9 cellular contexts compared by ENCODE assay signal in the genomic region with DNA sequence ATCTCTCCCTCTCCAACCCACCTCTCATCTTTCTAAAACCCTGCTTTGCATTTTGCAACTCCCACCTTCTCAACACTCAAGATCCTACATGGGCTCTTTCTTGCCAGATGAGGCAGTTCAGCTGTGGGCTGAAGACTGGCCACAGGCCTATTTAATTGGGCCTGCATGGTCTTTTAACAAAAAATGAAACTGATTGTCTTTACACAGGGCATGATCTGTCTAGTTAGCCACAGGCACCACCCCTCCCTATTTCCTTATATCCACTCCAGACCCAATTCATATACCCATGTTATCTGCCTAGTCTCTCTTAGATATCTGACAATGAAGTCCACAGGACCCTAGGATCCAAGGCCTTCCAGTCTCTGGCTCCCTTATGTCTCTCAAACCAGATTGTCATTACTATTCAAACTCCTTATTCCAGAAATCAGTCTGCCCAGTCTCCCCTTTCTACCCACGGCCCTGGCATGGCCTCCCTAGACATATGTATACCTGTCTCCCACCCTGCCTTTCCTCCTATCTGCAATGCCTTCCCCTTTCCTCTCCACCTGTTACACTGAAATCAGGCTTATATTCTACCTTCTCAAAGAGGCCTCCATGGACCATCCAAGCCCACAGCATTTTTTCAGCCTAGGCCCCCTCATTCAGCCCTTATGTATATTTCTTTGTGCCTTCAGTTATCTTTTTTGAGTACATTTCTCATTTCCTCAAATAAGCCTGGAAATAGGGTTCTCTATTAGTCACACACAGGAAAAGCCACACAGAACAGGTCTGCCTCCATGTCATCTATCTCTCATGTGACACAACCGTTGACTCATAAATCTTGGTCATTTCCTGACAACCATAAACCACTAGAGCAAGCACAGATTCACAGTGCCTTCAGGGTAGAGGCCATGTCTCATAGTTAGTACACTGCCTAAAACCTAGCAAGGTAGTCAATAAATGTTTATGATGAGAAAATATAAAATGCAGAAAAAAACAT. TPM values are rescaled to one million over a fixed set of nuclear protein-coding genes. Genes with fewer than 3 reads are reported as not detected.
DNase-seq lines count a peak whose midpoint lies in the region; ATAC-seq, FAIRE-seq and TF ChIP-seq lines count a peak whose summit lies in the region.
"Had no signal": no experiment of that assay in that cellular context is flagged by ENCODE, and none has a peak within 500 bp of the region (broad histone marks: within the 10 kb centered on the region; RNA-seq: fewer than 3 reads in every experiment).

No MANE protein-coding gene starts in this region.

- H3K4me1 Mint-ChIP-seq in CD4-positive, CD25-positive, alpha-beta regulatory T cell: peaks cover 11 to 27% (median 21%) of the 10 kb centered on the region in 4 donors
- H3K4me1 Mint-ChIP-seq in effector memory CD8-positive, alpha-beta T cell (ENCODE audit: low read depth in 2 of 2): peaks cover 22 to 23% of the 10 kb centered on the region in 2 donors

- H3K36me3 Mint-ChIP-seq in CD4-positive, CD25-positive, alpha-beta regulatory T cell: no peaks in the 10 kb centered on the region
- H3K36me3 Mint-ChIP-seq in effector memory CD8-positive, alpha-beta T cell (ENCODE audit: insufficient read depth): peaks cover 3% of the 10 kb centered on the region

- H3K27ac ChIP-seq in CD4-positive, CD25-positive, alpha-beta regulatory T cell (ENCODE audit: insufficient read depth, low read length, poor library complexity, severe bottlenecking): peak overlapping the region; percentile 52
- no peak overlapping the region for H3K27ac ChIP-seq in adrenal gland
- H3K27ac ChIP-seq: parathyroid adenoma had no signal

- no peaks in the 10 kb centered on the region for H3K36me3 ChIP-seq in CD4-positive, CD25-positive, alpha-beta regulatory T cell (ENCODE audit: control insufficient read depth, insufficient read depth, low read length)
- H3K36me3 ChIP-seq in adrenal gland (replicated peaks in 1 of 2): no peaks in the 10 kb centered on the region

- no peaks in the 10 kb centered on the region for H3K27me3 ChIP-seq in CD4-positive, CD25-positive, alpha-beta regulatory T cell (ENCODE audit: control insufficient read depth, insufficient read depth, low read length)
- H3K27me3 ChIP-seq in adrenal gland: no peaks in the 10 kb centered on the region

- no peak for TF ChIP-seq CTCF in adrenal gland (IDR thresholded peaks at IDR 0.05)

- no peaks in the 10 kb centered on the region for H3K9me3 Mint-ChIP-seq in CD4-positive, CD25-positive, alpha-beta regulatory T cell
- H3K9me3 Mint-ChIP-seq in effector memory CD8-positive, alpha-beta T cell: peaks cover 0 to 7% of the 10 kb centered on the region in 2 donors

- WGBS in adrenal gland, 4 donors: 55 to 72% (median 68%) methylated on average over 2 of the region's 2 CpGs

- H3K27me3 Mint-ChIP-seq in CD4-positive, CD25-positive, alpha-beta regulatory T cell: no peaks in the 10 kb centered on the region
- no peaks in the 10 kb centered on the region for H3K27me3 Mint-ChIP-seq in effector memory CD8-positive, alpha-beta T cell

- TF ChIP-seq POLR2A in adrenal gland (IDR thresholded peaks at IDR 0.05): no peak

- peak overlapping the region; percentile 34 to 93 (median 72) for H3K27ac Mint-ChIP-seq in CD4-positive, CD25-positive, alpha-beta regulatory T cell
- peak overlapping the region; percentile 91 for H3K27ac Mint-ChIP-seq in effector memory CD8-positive, alpha-beta T cell

- H3K9me3 ChIP-seq in CD4-positive, CD25-positive, alpha-beta regulatory T cell (ENCODE audit: control insufficient read depth in 2 of 2, low read length in 2 of 2): no peaks in the 10 kb centered on the region
- no peaks in the 10 kb centered on the region for H3K9me3 ChIP-seq in adrenal gland (replicated peaks in 1 of 3)

- no peak overlapping the region for H3K4me3 ChIP-seq in CD4-positive, CD25-positive, alpha-beta regulatory T cell (ENCODE audit: low read depth, low read length)
- no peak overlapping the region for H3K4me3 ChIP-seq in adrenal gland

- peak in 2 of 3 donors; percentile 45 to 90 for DNase-seq in CD4-positive, CD25-positive, alpha-beta regulatory T cell
- DNase-seq in GM19239 (ENCODE audit: insufficient read length, low spot score) (peak; percentile 20), SKM-1 (lab: John Stamatoyannopoulos, UW; ENCODE audit: unreplicated experiment) (peak; percentile 35), adrenal gland (no peak), NCI-H526 treated with DMSO at 0.1 percent for 48 hours (lab: John Stamatoyannopoulos, UW) (no peak)
- DNase-seq in effector memory CD8-positive, alpha-beta T cell: peak; percentile 15 to 25 (median 20)
- peak; percentile 44 for DNase-seq in stimulated activated CD4-positive, alpha-beta T cell treated with anti-CD3 and anti-CD28 coated beads, Interleukin-2, amount 100 ng/mL, for 4 hours (ENCODE audit: low read depth)

- H3K4me3 Mint-ChIP-seq in CD4-positive, CD25-positive, alpha-beta regulatory T cell: peak overlapping the region in 1 of 4 donors; percentile 29
- H3K4me3 Mint-ChIP-seq in effector memory CD8-positive, alpha-beta T cell: peak overlapping the region; percentile 10 to 11

- H3K4me1 ChIP-seq in CD4-positive, CD25-positive, alpha-beta regulatory T cell (ENCODE audit: control insufficient read depth, insufficient read depth, low read length, poor library complexity, severe bottlenecking): peaks cover 13% of the 10 kb centered on the region
- peaks cover 0 to 4% of the 10 kb centered on the region in 2 donors for H3K4me1 ChIP-seq in adrenal gland (replicated peaks in 1 of 2)
- H3K4me1 ChIP-seq: parathyroid adenoma had no signal

- intact Hi-C loops in adrenal gland (cut with DNase I): no loop called here

- FAIRE-seq in GM19239 (lab: Jason Lieb, UNC): peak; percentile 77

- ATAC-seq in CD4-positive, CD25-positive, alpha-beta regulatory T cell (ENCODE audit: low read depth in 2 of 2): peak; percentile 99
- peak; percentile 96 for ATAC-seq in HG03139 (IDR thresholded peaks at IDR 0.05; ENCODE audit: unreplicated experiment)
- ATAC-seq in effector memory CD8-positive, alpha-beta T cell (replicated peaks): peak; percentile 100

RNA-seq across cellular contexts. Expression of a gene that starts 39.0 kb away (rescaled TPM):
- 0.32 TPM for total RNA-seq in CD4-positive, CD25-positive, alpha-beta regulatory T cell
- polyA plus RNA-seq in CD4-positive, CD25-positive, alpha-beta regulatory T cell: not detected
- total RNA-seq in adrenal gland: 1 to 10 TPM in 7 of 8 donors, under 1 TPM in 1; 0.60 to 7.1 (median 3.0) TPM
- under 1 TPM; 0.16 to 0.37 (median 0.27) TPM for polyA plus RNA-seq in adrenal gland

Comparison
In these comparisons a context has a peak if more than half of its experiments do, and no peak if none do; other contexts are left out.
1. DNase-seq: peak in CD4-positive, CD25-positive, alpha-beta regulatory T cell (2 of 3), GM19239 (single experiment), SKM-1 (single experiment), effector memory CD8-positive, alpha-beta T cell (3 of 3) and stimulated activated CD4-positive, alpha-beta T cell treated with anti-CD3 and anti-CD28 coated beads, Interleukin-2, amount 100 ng/mL, for 4 hours (single experiment); none in adrenal gland (0 of 7) and NCI-H526 treated with DMSO at 0.1 percent for 48 hours (single experiment).
2. Peak in every context shown above with its lines, with median percentiles within 50 percentile points of each other: ATAC-seq.